In the genomic region with DNA sequence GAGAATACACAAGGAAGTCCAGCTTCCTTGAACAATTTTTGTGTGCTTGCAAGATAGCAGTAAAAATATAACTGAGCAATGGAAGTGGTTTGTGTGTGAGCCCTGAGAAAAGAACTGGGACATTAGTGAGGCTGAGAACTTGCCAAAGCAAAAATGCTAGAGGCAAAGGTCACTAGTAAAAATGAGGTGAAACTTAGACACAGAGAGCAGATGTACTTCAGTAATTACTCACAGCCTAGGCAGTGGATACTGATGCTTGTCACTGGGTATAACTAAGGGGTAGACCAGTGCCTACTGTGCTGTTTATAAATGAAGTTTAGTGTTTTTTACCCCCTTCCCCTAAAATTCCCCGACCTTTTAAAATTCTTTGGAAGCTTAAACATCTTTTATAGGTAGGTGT, we compare ENCODE assay signal across 22 cellular contexts.
A peak's percentile ranks its signal among the peaks of the same experiment; 100 is the strongest.
DNase-seq lines count a peak whose midpoint lies in the region; ATAC-seq and TF ChIP-seq lines count a peak whose summit lies in the region.
"Had no signal": no experiment of that assay in that cellular context is flagged by ENCODE, and none has a peak within 500 bp of the region (broad histone marks: within the 10 kb centered on the region; RNA-seq: fewer than 3 reads in every experiment).

No MANE protein-coding gene starts in this region.

- no peak overlapping the region for H2AFZ ChIP-seq in mammary epithelial cell (ENCODE audit: low read depth, low read length)
- H2AFZ ChIP-seq in OCI-LY7 (ENCODE audit: low read length): no peak overlapping the region
- H2AFZ ChIP-seq: parathyroid adenoma had no signal

- CTCF ChIA-PET in mammary epithelial cell (lab: Charles Lee; ENCODE audit: low non-redundant PET): no interaction called here
- CTCF ChIA-PET in OCI-LY7 (lab: Charles Lee; ENCODE audit: unreplicated experiment): no interaction called here

- H4K20me1 ChIP-seq in mammary epithelial cell (ENCODE audit: insufficient read depth, low read length) (no peaks in the 10 kb centered on the region), OCI-LY7 (ENCODE audit: insufficient read depth, low read length) (no peaks in the 10 kb centered on the region)

- H3K4me1 ChIP-seq in mammary epithelial cell (ENCODE audit: insufficient read depth, low read length) (no peaks in the 10 kb centered on the region), OCI-LY7 (ENCODE audit: insufficient read depth, low read length, poor library complexity, severe bottlenecking) (no peaks in the 10 kb centered on the region)
- H3K4me1 ChIP-seq: parathyroid adenoma, SJCRH30 had no signal

- no peaks in the 10 kb centered on the region for H3K36me3 ChIP-seq in mammary epithelial cell (ENCODE audit: insufficient read depth, low read length)
- no peaks in the 10 kb centered on the region for H3K36me3 ChIP-seq in OCI-LY7 (ENCODE audit: insufficient read depth, low read length)
- H3K36me3 ChIP-seq: esophagus muscularis mucosa, lower lobe of right lung, SJCRH30 had no signal

- no peak overlapping the region for H3K4me3 Mint-ChIP-seq in stimulated activated memory B cell treated with anti-CD40 and anti-IgM and Interleukin-4, amounts not matched to agents 10 μg/mL and 1 μg/mL and 100 μg/mL, for 72 hours
- H3K4me3 Mint-ChIP-seq: B cell; central memory CD8-positive, alpha-beta T cell; H9; WTC11 had no signal

- no peak for TF ChIP-seq CTCF in mammary epithelial cell (conservative IDR thresholded peaks at IDR 0.05 in 1 of 2, IDR thresholded peaks at IDR 0.05 in 1 of 2; ENCODE audit: extremely low read depth in 1 of 2, insufficient read depth in 1 of 2, low read depth in 1 of 2, low read length in 2 of 2)
- TF ChIP-seq CTCF in OCI-LY7 (conservative IDR thresholded peaks at IDR 0.05; ENCODE audit: low read length): no peak

- POLR2A ChIA-PET in OCI-LY7 (lab: Charles Lee): no interaction called here

- H3K9ac ChIP-seq in mammary epithelial cell (ENCODE audit: insufficient read depth, low read length): no peak overlapping the region
- H3K9ac ChIP-seq: parathyroid adenoma had no signal

- H3K4me2 ChIP-seq in mammary epithelial cell (ENCODE audit: insufficient read depth, low read depth, low read length) (no peak overlapping the region), OCI-LY7 (ENCODE audit: low read length) (no peak overlapping the region)

- H3K9me3 ChIP-seq in mammary epithelial cell (replicated peaks; ENCODE audit: insufficient read depth, low read length): no peaks in the 10 kb centered on the region
- no peaks in the 10 kb centered on the region for H3K9me3 ChIP-seq in OCI-LY7 (ENCODE audit: low read length)
- H3K9me3 ChIP-seq: lower lobe of right lung, SJCRH30 had no signal

- ATAC-seq in GM18511 (IDR thresholded peaks at IDR 0.05; ENCODE audit: unreplicated experiment): peak; percentile 89
- ATAC-seq in HG02588 (IDR thresholded peaks at IDR 0.05; ENCODE audit: unreplicated experiment): peak; percentile 83
- ATAC-seq in stimulated activated memory B cell treated with anti-CD40 and anti-IgM and Interleukin-4, amounts not matched to agents 10 μg/mL and 1 μg/mL and 100 μg/mL, for 72 hours: peak; percentile 89
- ATAC-seq: HepG2, lower lobe of right lung, WTC11 had no signal

- H3K27me3 ChIP-seq in mammary epithelial cell (ENCODE audit: insufficient read depth, low read length): no peaks in the 10 kb centered on the region
- H3K27me3 ChIP-seq: SJCRH30 had no signal

- H3K27me3 Mint-ChIP-seq in stimulated activated memory B cell treated with anti-CD40 and anti-IgM and Interleukin-4, amounts not matched to agents 10 μg/mL and 1 μg/mL and 100 μg/mL, for 72 hours: no peaks in the 10 kb centered on the region
- H3K27me3 Mint-ChIP-seq: B cell; central memory CD8-positive, alpha-beta T cell had no signal

- peaks cover 17% of the 10 kb centered on the region for H3K4me1 Mint-ChIP-seq in stimulated activated memory B cell treated with anti-CD40 and anti-IgM and Interleukin-4, amounts not matched to agents 10 μg/mL and 1 μg/mL and 100 μg/mL, for 72 hours
- H3K4me1 Mint-ChIP-seq: H9 had no signal

- peaks cover 14% of the 10 kb centered on the region for H3K36me3 Mint-ChIP-seq in stimulated activated memory B cell treated with anti-CD40 and anti-IgM and Interleukin-4, amounts not matched to agents 10 μg/mL and 1 μg/mL and 100 μg/mL, for 72 hours

- in situ Hi-C loops in mammary epithelial cell (cut with MboI; ENCODE audit: low sequenced_read_pairs in 2 of 2): no loop called here

- peaks cover 8% of the 10 kb centered on the region for H3K9me3 Mint-ChIP-seq in stimulated activated memory B cell treated with anti-CD40 and anti-IgM and Interleukin-4, amounts not matched to agents 10 μg/mL and 1 μg/mL and 100 μg/mL, for 72 hours

- H3K9me2 ChIP-seq in OCI-LY7 (ENCODE audit: insufficient read depth, low read length): no peaks in the 10 kb centered on the region

- no peak overlapping the region for H3K4me3 ChIP-seq in mammary epithelial cell (replicated peaks in 1 of 3; ENCODE audit: insufficient read depth in 1 of 3, low read depth in 2 of 3, low read length in 3 of 3)
- H3K4me3 ChIP-seq in OCI-LY7 (ENCODE audit: low read depth, low read length, poor library complexity, severe bottlenecking): no peak overlapping the region
- H3K4me3 ChIP-seq: esophagus muscularis mucosa, lower lobe of right lung, SJCRH30 had no signal

- WGBS in mammary epithelial cell (ENCODE audit: low coverage, missing lambda C conversion rate): 28% methylated on average over 1 of the region's 1 CpG

- H3K27ac Mint-ChIP-seq in stimulated activated memory B cell treated with anti-CD40 and anti-IgM and Interleukin-4, amounts not matched to agents 10 μg/mL and 1 μg/mL and 100 μg/mL, for 72 hours: no peak overlapping the region
- H3K27ac Mint-ChIP-seq: B cell, H9, WTC11 had no signal

- BruUV-seq in mammary epithelial cell (replicated peaks; lab: Mats Ljungman, UMichigan) (no TSS peak), OCI-LY7 (replicated peaks; lab: Mats Ljungman, UMichigan) (no TSS peak)

- dilution Hi-C loops in mammary epithelial cell (cut with HindIII; ENCODE audit: low sequenced_read_pairs): no loop called here

- H3K79me2 ChIP-seq in mammary epithelial cell (ENCODE audit: insufficient read depth, low read length) (no peaks in the 10 kb centered on the region), OCI-LY7 (ENCODE audit: insufficient read depth, low read depth, low read length) (no peaks in the 10 kb centered on the region)
- H3K79me2 ChIP-seq: parathyroid adenoma had no signal

- DNase-seq in RPMI7951 (ENCODE audit: low read depth) (peak; percentile 76), pons (ENCODE audit: low spot score) (no peak), mammary epithelial cell (no peak), OCI-LY7 (ENCODE audit: low spot score) (no peak)
- DNase-seq: amygdala; effector CD4-positive, alpha-beta T cell; H9; head of caudate nucleus; lower lobe of right lung; NCI-H1436 treated with DMSO at 0.1 percent for 48 hours; NCI-H774; SJCRH30; stimulated activated CD4-positive, alpha-beta T cell treated with anti-CD3 and anti-CD28 coated beads, Interleukin-2, amount 100 ng/mL, for 48 hours had no signal

- H3K27ac ChIP-seq in mammary epithelial cell (ENCODE audit: insufficient read depth, low read depth, low read length) (no peak overlapping the region), OCI-LY7 (ENCODE audit: low read depth, low read length, poor library complexity, severe bottlenecking) (no peak overlapping the region)
- H3K27ac ChIP-seq: esophagus muscularis mucosa, lower lobe of right lung, parathyroid adenoma, SJCRH30 had no signal

- intact Hi-C loops in mammary epithelial cell (cut with micrococcal nuclease): no loop called here
- intact Hi-C loops in OCI-LY7 (cut with micrococcal nuclease; ENCODE audit: unreplicated experiment): no loop called here
